In the genomic region with DNA sequence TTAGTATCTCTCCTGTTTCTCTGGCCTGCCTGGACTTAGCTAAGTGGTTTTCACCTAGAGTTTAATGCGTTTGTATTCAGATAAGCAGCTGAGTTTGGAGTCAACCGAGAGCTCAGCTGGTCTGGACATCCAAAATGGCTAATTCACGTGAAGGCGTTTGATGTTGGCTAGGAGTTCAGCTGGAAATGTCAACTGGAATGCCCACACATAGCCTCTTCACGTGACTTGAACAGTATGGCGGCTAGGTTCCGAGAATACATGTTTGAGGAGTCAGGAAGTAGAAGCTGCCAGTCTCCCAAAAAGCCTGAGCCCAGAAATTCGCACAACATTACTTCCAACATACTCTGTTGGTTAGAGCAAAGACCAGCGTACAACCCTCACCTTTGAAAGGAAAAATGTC, we compare ENCODE assay signal across 15 cellular contexts. TPM values are rescaled to one million over a fixed set of nuclear protein-coding genes. Genes with fewer than 3 reads are reported as not detected.
DNase-seq lines count a peak whose midpoint lies in the region; ATAC-seq, FAIRE-seq and TF ChIP-seq lines count a peak whose summit lies in the region.
"Had no signal": no experiment of that assay in that cellular context is flagged by ENCODE, and none has a peak within 500 bp of the region (broad histone marks: within the 10 kb centered on the region; RNA-seq: fewer than 3 reads in every experiment).

No MANE protein-coding gene starts in this region.

- 0 out of 2 replicates have a peak overlapping the region, but pooled peaks have one; percentile 3 for H3K4me3 ChIP-seq in HFF-Myc (replicated peaks; ENCODE audit: low read depth, low read length)

- H3K4me1 Mint-ChIP-seq in activated CD4-positive, alpha-beta T cell treated with anti-CD3 and anti-CD28 coated beads, Interleukin-2, amount 10 ng/mL, durations not matched to agents 7 days and 5 days, result peaks cover 45% of the 10 kb centered on the region
- H3K4me1 Mint-ChIP-seq in activated naive CD8-positive, alpha-beta T cell treated with anti-CD3 and anti-CD28 coated beads, Interleukin-2, amount 50 U/mL, for 24 hours, result peaks cover 51% of the 10 kb centered on the region
- H3K4me1 Mint-ChIP-seq in neural crest cell, result peaks cover 28% of the 10 kb centered on the region

- TF ChIP-seq CTCF in HFF-Myc (IDR thresholded peaks at IDR 0.05; ENCODE audit: low read depth, low read length, missing control alignments) (no peak), neural crest cell (conservative IDR thresholded peaks at IDR 0.05) (no peak)

- POLR2A ChIA-PET in activated CD4-positive, alpha-beta T cell treated with anti-CD3 and anti-CD28 coated beads, Interleukin-2, amount 10 ng/mL, durations not matched to agents 7 days and 5 days (lab: Charles Lee), result interaction anchor here (0.5 kb wide), 1 partner anchor 73 kb away, joined by 3 read pairs; no protein-coding TSS in a partner anchor

- peak overlapping the region; percentile 3 for H3K4me3 Mint-ChIP-seq in activated CD4-positive, alpha-beta T cell treated with anti-CD3 and anti-CD28 coated beads, Interleukin-2, amount 10 ng/mL, durations not matched to agents 7 days and 5 days
- H3K4me3 Mint-ChIP-seq in activated naive CD8-positive, alpha-beta T cell treated with anti-CD3 and anti-CD28 coated beads, Interleukin-2, amount 50 U/mL, for 24 hours, result peak overlapping the region; percentile 39
- H3K4me3 Mint-ChIP-seq in neural crest cell, result peak overlapping the region; percentile 60

- no peak for FAIRE-seq in RCC 7860 (lab: Jason Lieb, UNC)

- ATAC-seq in activated naive CD8-positive, alpha-beta T cell treated with anti-CD3 and anti-CD28 coated beads, Interleukin-2, amount 50 U/mL, for 24 hours, result no peak
- no peak for ATAC-seq in HG03039 (IDR thresholded peaks at IDR 0.05; ENCODE audit: unreplicated experiment)
- ATAC-seq: left ventricle myocardium superior had no signal

- DNase-seq in activated CD4-positive, alpha-beta T cell treated with anti-CD3 and anti-CD28 coated beads, Interleukin-2, amount 10 ng/mL, durations not matched to agents 7 days and 5 days, result no peak
- no peak for DNase-seq in activated CD4-positive, alpha-beta T cell treated with anti-CD3 and anti-CD28 coated beads for 48 hours
- DNase-seq in HFF-Myc (ENCODE audit: extremely low read depth, low read depth), result no peak
- no peak for DNase-seq in activated naive CD8-positive, alpha-beta T cell treated with anti-CD3 and anti-CD28 coated beads, Interleukin-2, amount 50 U/mL, for 24 hours
- DNase-seq in neural crest cell (ENCODE audit: low read depth, low spot score), result no peak
- DNase-seq in RCC 7860 (ENCODE audit: low spot score), result no peak
- no peak for DNase-seq in NCI-H2171 treated with DMSO at 0.1 percent for 48 hours (lab: John Stamatoyannopoulos, UW)
- DNase-seq: brain microvascular endothelial cell; GOT3; left ventricle myocardium superior; NCI-H1105 treated with DMSO at 0.1 percent for 48 hours; NCI-H446; stimulated activated naive CD4-positive, alpha-beta T cell treated with Interleukin-2 at 50 U/mL for 16 hours; WERI-Rb-1 had no signal

- CTCF ChIA-PET in activated CD4-positive, alpha-beta T cell treated with anti-CD3 and anti-CD28 coated beads, Interleukin-2, amount 10 ng/mL, durations not matched to agents 7 days and 5 days (lab: Charles Lee), result no interaction called here

- H3K9me3 Mint-ChIP-seq in activated CD4-positive, alpha-beta T cell treated with anti-CD3 and anti-CD28 coated beads, Interleukin-2, amount 10 ng/mL, durations not matched to agents 7 days and 5 days, result no peaks in the 10 kb centered on the region
- H3K9me3 Mint-ChIP-seq in activated naive CD8-positive, alpha-beta T cell treated with anti-CD3 and anti-CD28 coated beads, Interleukin-2, amount 50 U/mL, for 24 hours, result no peaks in the 10 kb centered on the region
- no peaks in the 10 kb centered on the region for H3K9me3 Mint-ChIP-seq in neural crest cell

- peaks cover 20% of the 10 kb centered on the region for H3K36me3 Mint-ChIP-seq in activated CD4-positive, alpha-beta T cell treated with anti-CD3 and anti-CD28 coated beads, Interleukin-2, amount 10 ng/mL, durations not matched to agents 7 days and 5 days (ENCODE audit: low read depth)
- peaks cover 10% of the 10 kb centered on the region for H3K36me3 Mint-ChIP-seq in activated naive CD8-positive, alpha-beta T cell treated with anti-CD3 and anti-CD28 coated beads, Interleukin-2, amount 50 U/mL, for 24 hours (ENCODE audit: low read depth)
- no peaks in the 10 kb centered on the region for H3K36me3 Mint-ChIP-seq in neural crest cell (ENCODE audit: low read depth)

- no peaks in the 10 kb centered on the region for H3K27me3 Mint-ChIP-seq in activated CD4-positive, alpha-beta T cell treated with anti-CD3 and anti-CD28 coated beads, Interleukin-2, amount 10 ng/mL, durations not matched to agents 7 days and 5 days
- no peaks in the 10 kb centered on the region for H3K27me3 Mint-ChIP-seq in activated naive CD8-positive, alpha-beta T cell treated with anti-CD3 and anti-CD28 coated beads, Interleukin-2, amount 50 U/mL, for 24 hours
- no peaks in the 10 kb centered on the region for H3K27me3 Mint-ChIP-seq in neural crest cell (ENCODE audit: low read depth)

- H3K27ac Mint-ChIP-seq in activated CD4-positive, alpha-beta T cell treated with anti-CD3 and anti-CD28 coated beads, Interleukin-2, amount 10 ng/mL, durations not matched to agents 7 days and 5 days, result no peak overlapping the region
- H3K27ac Mint-ChIP-seq in activated naive CD8-positive, alpha-beta T cell treated with anti-CD3 and anti-CD28 coated beads, Interleukin-2, amount 50 U/mL, for 24 hours, result no peak overlapping the region
- H3K27ac Mint-ChIP-seq in neural crest cell (ENCODE audit: unreplicated experiment), result no peak overlapping the region

RNA-seq across cellular contexts. Expression of a gene that starts 2.2 kb away (rescaled TPM):
- total RNA-seq in activated CD4-positive, alpha-beta T cell treated with anti-CD3 and anti-CD28 coated beads, Interleukin-2, amount 10 ng/mL, durations not matched to agents 7 days and 5 days, result 10 to 100 TPM; 54.2 to 56.1 TPM
- 40.5 and 44.4 TPM in 2 replicates for total RNA-seq in neural crest cell

Comparison
In these comparisons a context has a peak if more than half of its experiments do, and no peak if none do; other contexts are left out.
1. H3K4me3 Mint-ChIP-seq: peak in every context shown above with its lines; median percentile 60 in neural crest cell; 39 in activated naive CD8-positive, alpha-beta T cell treated with anti-CD3 and anti-CD28 coated beads, Interleukin-2, amount 50 U/mL, for 24 hours; 3 in activated CD4-positive, alpha-beta T cell treated with anti-CD3 and anti-CD28 coated beads, Interleukin-2, amount 10 ng/mL, durations not matched to agents 7 days and 5 days.